Comparison of ENCODE assay signal across 13 cellular contexts in the genomic region with DNA sequence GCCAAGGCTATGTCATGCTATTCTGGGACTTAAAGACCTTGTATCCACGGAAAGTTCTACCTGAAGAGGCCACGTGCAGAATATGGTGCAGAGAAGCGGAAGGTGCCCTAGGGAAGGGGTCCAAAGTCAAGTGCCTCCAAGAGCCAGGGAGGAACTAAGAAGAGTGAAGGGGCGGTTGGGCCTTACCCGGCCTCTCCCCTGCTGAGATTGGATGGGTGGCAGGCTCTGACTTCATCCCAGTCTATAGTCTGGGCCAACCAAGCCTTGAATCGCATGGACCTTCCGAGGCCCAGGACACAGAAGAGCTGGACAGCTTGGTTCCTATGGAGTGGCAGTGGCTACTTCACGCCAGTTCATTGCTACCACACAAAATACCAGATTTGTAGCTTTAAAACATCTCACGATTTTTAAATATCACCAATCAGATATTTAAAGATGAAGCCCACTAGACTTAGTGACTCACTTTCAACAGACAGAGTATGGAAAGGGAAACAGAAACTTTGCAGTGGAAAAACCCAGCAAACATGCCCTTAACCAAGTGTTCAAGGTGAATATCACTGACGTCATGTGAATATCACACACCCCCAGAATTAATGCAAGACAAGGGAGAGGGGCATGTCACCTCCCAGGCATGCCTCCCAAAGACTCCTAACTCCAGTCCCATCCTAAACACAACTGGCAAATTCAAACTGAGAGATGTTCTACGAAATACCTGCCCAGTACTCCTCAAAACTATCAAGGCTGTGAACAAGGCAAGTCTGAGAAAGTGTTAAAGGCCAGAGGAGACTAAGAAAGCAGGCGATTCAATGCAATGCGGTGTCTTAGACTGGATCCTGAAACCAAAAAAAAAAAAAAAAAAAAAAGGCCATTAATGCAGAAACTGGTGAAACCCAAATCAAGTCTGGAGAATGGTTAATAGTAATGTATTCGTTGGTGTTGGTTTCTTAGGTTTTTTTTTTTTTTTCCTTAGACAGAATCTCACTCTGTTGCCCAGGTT. TPM values are rescaled to one million over a fixed set of nuclear protein-coding genes. Genes with fewer than 3 reads are reported as not detected.
DNase-seq lines count a peak whose midpoint lies in the region; ATAC-seq, FAIRE-seq and TF ChIP-seq lines count a peak whose summit lies in the region.
"Had no signal": no experiment of that assay in that cellular context is flagged by ENCODE, and none has a peak within 500 bp of the region (broad histone marks: within the 10 kb centered on the region; RNA-seq: fewer than 3 reads in every experiment).

No MANE protein-coding gene starts in this region.

- H3K36me3 ChIP-seq in OCI-LY3 (replicated peaks; ENCODE audit: low read depth, low read length), result peaks cover 31% of the 10 kb centered on the region

- intact Hi-C loops in activated CD4-positive, alpha-beta T cell treated with anti-CD3 and anti-CD28 coated beads, Interleukin-2, amount 10 ng/mL, durations not matched to agents 24 days and 14 days (cut with micrococcal nuclease), result loop anchor here (1.0 kb wide), 1 partner anchor 9 kb away; no protein-coding TSS in a partner anchor

- H3K79me2 ChIP-seq in OCI-LY3 (ENCODE audit: low read length), result peaks cover 1% of the 10 kb centered on the region; the same call in 1 of the 2 replicates

- H3K4me3 ChIP-seq in OCI-LY3 (ENCODE audit: low read length), result no peak overlapping the region

- ATAC-seq in GM21529 (IDR thresholded peaks at IDR 0.05; ENCODE audit: unreplicated experiment) (peak; percentile 67), HG03280 (IDR thresholded peaks at IDR 0.05; ENCODE audit: unreplicated experiment) (no peak)
- ATAC-seq: Panc1 had no signal

- peak overlapping the region; percentile 68 for H3K4me3 Mint-ChIP-seq in activated CD4-positive, alpha-beta T cell treated with anti-CD3 and anti-CD28 coated beads, Interleukin-2, amount 10 ng/mL, durations not matched to agents 24 days and 14 days
- H3K4me3 Mint-ChIP-seq in nephron progenitor cell, result no peak overlapping the region

- H4K20me1 ChIP-seq in OCI-LY3 (ENCODE audit: insufficient read depth, low read length), result 0 out of 2 replicates have a peak, but pooled peaks cover 7% of the 10 kb centered on the region

- peaks cover 16% of the 10 kb centered on the region for H3K4me1 ChIP-seq in OCI-LY3 (ENCODE audit: low read length)

- H3K4me1 Mint-ChIP-seq in activated CD4-positive, alpha-beta T cell treated with anti-CD3 and anti-CD28 coated beads, Interleukin-2, amount 10 ng/mL, durations not matched to agents 24 days and 14 days, result peaks cover 46% of the 10 kb centered on the region
- H3K4me1 Mint-ChIP-seq in nephron progenitor cell, result peaks cover 17% of the 10 kb centered on the region

- no peak overlapping the region for H2AFZ ChIP-seq in OCI-LY3 (ENCODE audit: low read depth, low read length)

- TF ChIP-seq CTCF in OCI-LY3 (IDR thresholded peaks at IDR 0.05; ENCODE audit: low read depth, low read length), result no peak
- TF ChIP-seq CTCF in nephron progenitor cell (IDR thresholded peaks at IDR 0.05), result no peak

- H3K4me2 ChIP-seq in OCI-LY3 (ENCODE audit: low read length), result peak overlapping the region; percentile 4; the same call in 1 of the 2 replicates

- no peaks in the 10 kb centered on the region for H3K9me3 ChIP-seq in OCI-LY3 (ENCODE audit: insufficient read depth, low read length)
- H3K9me3 ChIP-seq: tibial nerve had no signal

- peak overlapping the region; percentile 97 for H3K27ac Mint-ChIP-seq in activated CD4-positive, alpha-beta T cell treated with anti-CD3 and anti-CD28 coated beads, Interleukin-2, amount 10 ng/mL, durations not matched to agents 24 days and 14 days
- peak overlapping the region; percentile 77 for H3K27ac Mint-ChIP-seq in nephron progenitor cell

- no peak overlapping the region for H3K27ac ChIP-seq in OCI-LY3 (ENCODE audit: low read length)
- H3K27ac ChIP-seq: WERI-Rb-1 had no signal

- no peaks in the 10 kb centered on the region for H3K9me3 Mint-ChIP-seq in activated CD4-positive, alpha-beta T cell treated with anti-CD3 and anti-CD28 coated beads, Interleukin-2, amount 10 ng/mL, durations not matched to agents 24 days and 14 days
- H3K9me3 Mint-ChIP-seq in nephron progenitor cell, result no peaks in the 10 kb centered on the region

- no peak for FAIRE-seq in frontal cortex (lab: Jason Lieb, UNC)
- FAIRE-seq: A204.1 had no signal

- peaks cover 45% of the 10 kb centered on the region for H3K36me3 Mint-ChIP-seq in activated CD4-positive, alpha-beta T cell treated with anti-CD3 and anti-CD28 coated beads, Interleukin-2, amount 10 ng/mL, durations not matched to agents 24 days and 14 days (ENCODE audit: low read depth)
- H3K36me3 Mint-ChIP-seq in nephron progenitor cell (ENCODE audit: low read depth), result peaks cover 12% of the 10 kb centered on the region

- no peaks in the 10 kb centered on the region for H3K27me3 ChIP-seq in OCI-LY3 (ENCODE audit: low read depth, low read length)
- H3K27me3 ChIP-seq: tibial nerve had no signal

- no peak overlapping the region for H3K9ac ChIP-seq in OCI-LY3 (ENCODE audit: low read length)

- no peaks in the 10 kb centered on the region for H3K27me3 Mint-ChIP-seq in activated CD4-positive, alpha-beta T cell treated with anti-CD3 and anti-CD28 coated beads, Interleukin-2, amount 10 ng/mL, durations not matched to agents 24 days and 14 days
- peaks cover 2% of the 10 kb centered on the region for H3K27me3 Mint-ChIP-seq in nephron progenitor cell (ENCODE audit: low read depth, poor library complexity)

- peak; percentile 80 for DNase-seq in activated CD4-positive, alpha-beta T cell treated with anti-CD3 and anti-CD28 coated beads, Interleukin-2, amount 10 ng/mL, durations not matched to agents 24 days and 14 days
- DNase-seq in activated CD4-positive, alpha-beta T cell treated with anti-CD3 and anti-CD28 coated beads, Interleukin-2, amount 50 U/mL, for 1 hour, result no peak
- DNase-seq in nephron progenitor cell (no peak), frontal cortex (ENCODE audit: low spot score in 2 of 2) (no peak), NOMO-1 treated with DMSO at 0.1 percent for 48 hours (lab: John Stamatoyannopoulos, UW; ENCODE audit: unreplicated experiment) (no peak)
- DNase-seq: stimulated activated CD4-positive, alpha-beta T cell treated with anti-CD3 and anti-CD28 coated beads, Interleukin-4, amount 100 ng/mL, for 4 hours; WERI-Rb-1 had no signal

RNA-seq across cellular contexts. Expression of a gene that starts 10.2 kb away (rescaled TPM):
- 41.4 and 41.6 TPM in 2 replicates for total RNA-seq in activated CD4-positive, alpha-beta T cell treated with anti-CD3 and anti-CD28 coated beads, Interleukin-2, amount 10 ng/mL, durations not matched to agents 24 days and 14 days
- total RNA-seq in frontal cortex, result 41.2 TPM

RNA-seq across cellular contexts. Expression of a gene that starts 39.6 kb away (rescaled TPM):
- 24.0 and 26.7 TPM in 2 replicates for total RNA-seq in activated CD4-positive, alpha-beta T cell treated with anti-CD3 and anti-CD28 coated beads, Interleukin-2, amount 10 ng/mL, durations not matched to agents 24 days and 14 days
- total RNA-seq in frontal cortex, result 2.0 TPM
